In the genomic region with DNA sequence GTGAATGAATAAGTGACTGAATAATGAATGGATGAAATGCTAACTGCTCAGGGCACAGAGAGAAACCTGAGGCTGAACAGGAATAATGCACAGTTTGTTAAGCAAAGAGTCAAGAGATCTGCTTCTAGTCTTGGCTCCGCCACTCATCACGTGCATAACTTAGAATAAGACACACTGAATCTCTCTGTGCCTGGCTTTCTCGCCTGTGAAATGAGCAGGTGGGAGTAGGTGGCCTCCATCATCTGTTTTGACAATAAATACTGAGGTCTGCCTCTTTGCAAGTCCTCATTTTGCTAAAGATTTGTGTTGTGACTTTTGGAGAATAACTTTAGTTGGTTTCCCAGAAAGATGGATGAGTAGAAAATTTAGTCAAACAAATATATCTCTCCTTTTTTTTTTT, we compare ENCODE assay signal across 17 cellular contexts.
DNase-seq lines count a peak whose midpoint lies in the region; ATAC-seq, FAIRE-seq and TF ChIP-seq lines count a peak whose summit lies in the region.
"Had no signal": no experiment of that assay in that cellular context is flagged by ENCODE, and none has a peak within 500 bp of the region (broad histone marks: within the 10 kb centered on the region; RNA-seq: fewer than 3 reads in every experiment).

No MANE protein-coding gene starts in this region.

- no peak overlapping the region for H4K91ac ChIP-seq in H1 (replicated peaks; ENCODE audit: insufficient read length, low read length)

- no peak overlapping the region for H3K4ac ChIP-seq in H1 (replicated peaks; ENCODE audit: insufficient read length, low read depth, low read length)

- no peak overlapping the region for H2BK20ac ChIP-seq in H1 (ENCODE audit: low read length)

- H2BK120ac ChIP-seq in H1 (replicated peaks; ENCODE audit: low read depth, low read length) = no peak overlapping the region

- DNase-seq in NCI-H2227 treated with DMSO at 0.1 percent for 48 hours (lab: John Stamatoyannopoulos, UW) (peak; percentile 15), NCI-H2227 (lab: John Stamatoyannopoulos, UW; ENCODE audit: unreplicated experiment) (no peak), H1 (ENCODE audit: low read depth in 1 of 2, low spot score in 2 of 2) (no peak), NCI-H2107 treated with DMSO at 0.1 percent for 48 hours (lab: John Stamatoyannopoulos, UW; ENCODE audit: unreplicated experiment) (no peak), NCI-H526 treated with DMSO at 0.1 percent for 48 hours (lab: John Stamatoyannopoulos, UW) (no peak)
- DNase-seq: 8988T; Calu3; CD4-positive, alpha-beta memory T cell; GF-D8; GM23248; HCEC 1CT had no signal

- H2BK12ac ChIP-seq in H1 (ENCODE audit: low read depth, low read length) = no peak overlapping the region

- WGBS in H1 (ENCODE audit: extremely low coverage in 1 of 2, insufficient coverage in 1 of 2, insufficient read length in 1 of 2, insufficient replicate concordance in 2 of 2, low coverage in 1 of 2, low lambda C conversion rate in 2 of 2, missing lambda C conversion rate in 1 of 2), 2 experiments = 95% methylated on average over 3 of the region's 3 CpGs; no CpG with 5 or more reads in 1 of the 2 experiments

- H3K9me3 Mint-ChIP-seq in nephron = peaks cover 21% of the 10 kb centered on the region

- H3K79me1 ChIP-seq in H1 (ENCODE audit: low read depth, low read length) = no peaks in the 10 kb centered on the region

- H3K18ac ChIP-seq in H1 (ENCODE audit: extremely low read depth, low read length) = no peak overlapping the region

- no peaks in the 10 kb centered on the region for H3K79me2 ChIP-seq in H1 (ENCODE audit: control insufficient read depth in 1 of 2, insufficient read depth in 2 of 2, low read length in 2 of 2)

- peaks cover 8% of the 10 kb centered on the region for H3K36me3 Mint-ChIP-seq in nephron (ENCODE audit: low read depth)
- H3K36me3 Mint-ChIP-seq: CD14-positive monocyte had no signal

- CTCF ChIA-PET in H1 (lab: Charles Lee; ENCODE audit: partially characterized antibody) = interaction anchor here (0.6 kb wide), 1 partner anchor 91 kb away, joined by 3 read pairs; no protein-coding TSS in a partner anchor

- H3K4me1 Mint-ChIP-seq in nephron = peaks cover 4% of the 10 kb centered on the region
- H3K4me1 Mint-ChIP-seq: CD14-positive monocyte had no signal

- no peak for TF ChIP-seq CTCF in H1 (IDR thresholded peaks at IDR 0.05; ENCODE audit: control extremely low read depth in 1 of 3, insufficient read depth in 1 of 3, low read depth in 1 of 3, low read length in 3 of 3)
- no peak for TF ChIP-seq CTCF in nephron (IDR thresholded peaks at IDR 0.05; ENCODE audit: unreplicated experiment in 3 of 3)

- no peak overlapping the region for H3K14ac ChIP-seq in H1 (ENCODE audit: insufficient read length)

- H4K8ac ChIP-seq in H1 (ENCODE audit: extremely low read depth, insufficient read depth, low read length) = no peak overlapping the region

- H2AFZ ChIP-seq in H1 (ENCODE audit: low read length) = 0 out of 2 replicates have a peak overlapping the region, but pooled peaks have one; percentile 14
- H2AFZ ChIP-seq: GM23248 had no signal

- H2AK5ac ChIP-seq in H1 (ENCODE audit: low read depth, low read length) = no peak overlapping the region

- POLR2A ChIA-PET in H1 (lab: Charles Lee; ENCODE audit: partially characterized antibody) = no interaction called here

- no peak overlapping the region for H3K4me3 Mint-ChIP-seq in nephron
- H3K4me3 Mint-ChIP-seq: CD14-positive monocyte; CD4-positive, alpha-beta memory T cell had no signal

- no peak overlapping the region for H3K56ac ChIP-seq in H1 (replicated peaks; ENCODE audit: insufficient read length, low read depth, low read length)

- H3K23me2 ChIP-seq in H1 (ENCODE audit: low read depth, low read length) = no peaks in the 10 kb centered on the region

- no peak overlapping the region for H3K23ac ChIP-seq in H1 (ENCODE audit: insufficient read length)

- TF ChIP-seq POLR2A in H1 (IDR thresholded peaks at IDR 0.05; ENCODE audit: control extremely low read depth in 1 of 2, low read depth in 2 of 2, low read length in 2 of 2) = no peak

- H3K9me3 ChIP-seq in H1 (ENCODE audit: insufficient read depth in 2 of 2, low read depth in 1 of 2, low read length in 1 of 2) = no peaks in the 10 kb centered on the region

- no peaks in the 10 kb centered on the region for H3K4me1 ChIP-seq in H1 (replicated peaks in 1 of 4; ENCODE audit: control insufficient read depth in 3 of 4, insufficient read depth in 4 of 4, low read length in 3 of 4)

- H3K36me3 ChIP-seq in H1 (ENCODE audit: control insufficient read depth in 2 of 4, insufficient read depth in 4 of 4, low read length in 3 of 4) = no peaks in the 10 kb centered on the region

- ATAC-seq in GM19023 (IDR thresholded peaks at IDR 0.05; ENCODE audit: unreplicated experiment) = no peak

- no peak overlapping the region for H3K4me3 ChIP-seq in H1 (ENCODE audit: extremely low read depth in 1 of 4, insufficient read depth in 2 of 4, low read depth in 3 of 4, low read length in 4 of 4)
- H3K4me3 ChIP-seq: BLaER1, GM23248 had no signal

- H3K9ac ChIP-seq in H1 (replicated peaks in 1 of 4; ENCODE audit: extremely low read depth in 1 of 4, low read depth in 3 of 4, low read length in 3 of 4) = no peak overlapping the region
- H3K9ac ChIP-seq: BLaER1, GM23248 had no signal

- H3K4me2 ChIP-seq in H1 (ENCODE audit: insufficient read depth in 1 of 2, low read depth in 2 of 2, low read length in 2 of 2) = no peak overlapping the region
- H3K4me2 ChIP-seq: BLaER1 had no signal

- no peak for FAIRE-seq in H1 (lab: Jason Lieb, UNC)
- FAIRE-seq: H54 had no signal

- no peaks in the 10 kb centered on the region for H4K20me1 ChIP-seq in H1 (replicated peaks in 1 of 2; ENCODE audit: control insufficient read depth in 1 of 2, insufficient read depth in 2 of 2, low read length in 2 of 2)
- H4K20me1 ChIP-seq: BLaER1 had no signal

- peak overlapping the region in 2 of 3 experiments; percentile 4 to 11 for H3K27ac Mint-ChIP-seq in nephron
- H3K27ac Mint-ChIP-seq: CD4-positive, alpha-beta memory T cell had no signal

- H4K5ac ChIP-seq in H1 (ENCODE audit: insufficient read length, low read depth, low read length) = no peak overlapping the region

- H2BK5ac ChIP-seq in H1 (ENCODE audit: low read depth, low read length) = no peak overlapping the region

- no peak overlapping the region for H3K27ac ChIP-seq in H1 (ENCODE audit: low read depth, low read length)
- peak overlapping the region; percentile 4 for H3K27ac ChIP-seq in temporal lobe (ENCODE audit: low read depth, low read length)
- H3K27ac ChIP-seq: BLaER1, GM23248 had no signal

- H2BK15ac ChIP-seq in H1 (ENCODE audit: low read length) = no peak overlapping the region

- TF ChIP-seq RAD21 in H1 (IDR thresholded peaks at IDR 0.05 in 1 of 2, conservative IDR thresholded peaks at IDR 0.05 in 1 of 2; ENCODE audit: low read depth in 2 of 2, low read length in 2 of 2) = no peak

- no peaks in the 10 kb centered on the region for H3K27me3 ChIP-seq in H1 (replicated peaks in 1 of 4; ENCODE audit: control insufficient read depth in 3 of 4, extremely low read depth in 1 of 4, insufficient read depth in 3 of 4, low read length in 3 of 4)
- H3K27me3 ChIP-seq: BLaER1 had no signal

- H3K27me3 Mint-ChIP-seq in nephron (ENCODE audit: low read depth) = peaks cover 7% of the 10 kb centered on the region

- TF ChIP-seq EP300 in H1 (IDR thresholded peaks at IDR 0.05; ENCODE audit: borderline replicate concordance in 1 of 2, low read depth in 2 of 2, low read length in 2 of 2) = no peak

TF ChIP-seq in H1, 55 proteins besides CTCF, POLR2A, EP300 and RAD21 (continues in another document):
- TF ChIP-seq CTBP2 (IDR thresholded peaks at IDR 0.05; ENCODE audit: borderline replicate concordance, insufficient read depth, insufficient read length, low read length) (no peak), PHF8 (conservative IDR thresholded peaks at IDR 0.05; ENCODE audit: low read depth, low read length) (no peak), CREB1 (IDR thresholded peaks at IDR 0.05) (no peak), CHD1 (IDR thresholded peaks at IDR 0.05; ENCODE audit: low read depth, low read length) (no peak), CHD2 (IDR thresholded peaks at IDR 0.05; ENCODE audit: low read length) (no peak)
- TF ChIP-seq, protein P1, sequence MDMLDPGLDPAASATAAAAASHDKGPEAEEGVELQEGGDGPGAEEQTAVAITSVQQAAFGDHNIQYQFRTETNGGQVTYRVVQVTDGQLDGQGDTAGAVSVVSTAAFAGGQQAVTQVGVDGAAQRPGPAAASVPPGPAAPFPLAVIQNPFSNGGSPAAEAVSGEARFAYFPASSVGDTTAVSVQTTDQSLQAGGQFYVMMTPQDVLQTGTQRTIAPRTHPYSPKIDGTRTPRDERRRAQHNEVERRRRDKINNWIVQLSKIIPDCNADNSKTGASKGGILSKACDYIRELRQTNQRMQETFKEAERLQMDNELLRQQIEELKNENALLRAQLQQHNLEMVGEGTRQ (IDR thresholded peaks at IDR 0.05; ENCODE audit: low read length) = no peak
